In genomic region chr19:40278361-40279045, GRCh38 we compare ENCODE assay signal across 10 cellular contexts. TPM values are rescaled to one million over a fixed set of nuclear protein-coding genes. Genes with fewer than 3 reads are reported as not detected.
DNase-seq lines count a peak whose midpoint lies in the region; ATAC-seq and TF ChIP-seq lines count a peak whose summit lies in the region.
"Had no signal": no experiment of that assay in that cellular context is flagged by ENCODE, and none has a peak within 500 bp of the region (broad histone marks: within the 10 kb centered on the region; RNA-seq: fewer than 3 reads in every experiment).

No MANE protein-coding gene starts in this region.

- ATAC-seq in GM21825 (IDR thresholded peaks at IDR 0.05; ENCODE audit: unreplicated experiment) = no peak

- peaks cover 16% of the 10 kb centered on the region for H3K9me3 Mint-ChIP-seq in glutamatergic neuron (ENCODE audit: unreplicated experiment)
- no peaks in the 10 kb centered on the region for H3K9me3 Mint-ChIP-seq in activated CD4-positive, alpha-beta memory T cell treated with anti-CD3 and anti-CD28 coated beads for 36 hours

- H3K36me3 ChIP-seq in SK-N-MC (ENCODE audit: insufficient read depth, low read length) = no peaks in the 10 kb centered on the region
- peaks cover 9% of the 10 kb centered on the region for H3K36me3 ChIP-seq in WERI-Rb-1

- H3K27ac ChIP-seq in AG04450 (ENCODE audit: low read depth, low read length) (peak overlapping the region; percentile 61), SK-N-MC (peak overlapping the region; percentile 10; the same call in 1 of the 2 replicates), WERI-Rb-1 (no peak overlapping the region)

- DNase-seq in AG04450 (ENCODE audit: low read depth, low spot score) (no peak), SK-N-MC (ENCODE audit: low read depth, low spot score) (no peak), glutamatergic neuron (no peak), posterior vena cava (ENCODE audit: low spot score) (peak; percentile 65), NCI-H1048 (lab: John Stamatoyannopoulos, UW) (no peak), WERI-Rb-1 (no peak)
- no peak for DNase-seq in activated CD4-positive, alpha-beta memory T cell treated with anti-CD3 and anti-CD28 coated beads for 36 hours
- DNase-seq: BE2C, NCI-H1436 had no signal

- H3K36me3 Mint-ChIP-seq in glutamatergic neuron (ENCODE audit: unreplicated experiment) = no peaks in the 10 kb centered on the region
- H3K36me3 Mint-ChIP-seq in activated CD4-positive, alpha-beta memory T cell treated with anti-CD3 and anti-CD28 coated beads for 36 hours = no peaks in the 10 kb centered on the region

- H3K9ac ChIP-seq in SK-N-MC (ENCODE audit: insufficient read length) = peak overlapping the region; percentile 32

- intact Hi-C loops in posterior vena cava (cut with DNase I) = no loop called here
- intact Hi-C loops in activated CD4-positive, alpha-beta memory T cell treated with anti-CD3 and anti-CD28 coated beads for 36 hours (cut with micrococcal nuclease) = no loop called here

- H3K4me3 ChIP-seq in AG04450 (ENCODE audit: low read depth, low read length) (no peak overlapping the region), SK-N-MC (no peak overlapping the region), WERI-Rb-1 (ENCODE audit: low read depth, low read length) (no peak overlapping the region)

- H3K27ac Mint-ChIP-seq in glutamatergic neuron (ENCODE audit: unreplicated experiment) = peak overlapping the region; percentile 86
- H3K27ac Mint-ChIP-seq in activated CD4-positive, alpha-beta memory T cell treated with anti-CD3 and anti-CD28 coated beads for 36 hours = no peak overlapping the region

- TF ChIP-seq CTCF in AG04450 (IDR thresholded peaks at IDR 0.05; ENCODE audit: low read depth, low read length) (no peak), glutamatergic neuron (IDR thresholded peaks at IDR 0.05; ENCODE audit: partially characterized antibody, unreplicated experiment) (no peak), WERI-Rb-1 (IDR thresholded peaks at IDR 0.05; ENCODE audit: low read depth, low read length) (no peak)

- peaks cover 55% of the 10 kb centered on the region for H3K4me1 Mint-ChIP-seq in glutamatergic neuron (ENCODE audit: low read depth, unreplicated experiment)
- peaks cover 75% of the 10 kb centered on the region for H3K4me1 Mint-ChIP-seq in activated CD4-positive, alpha-beta memory T cell treated with anti-CD3 and anti-CD28 coated beads for 36 hours (ENCODE audit: low read depth)

- H3K4me3 Mint-ChIP-seq in glutamatergic neuron (ENCODE audit: unreplicated experiment) = peak overlapping the region; percentile 34
- no peak overlapping the region for H3K4me3 Mint-ChIP-seq in activated CD4-positive, alpha-beta memory T cell treated with anti-CD3 and anti-CD28 coated beads for 36 hours

- H3K27me3 Mint-ChIP-seq in glutamatergic neuron (ENCODE audit: unreplicated experiment) = peaks cover 9% of the 10 kb centered on the region
- H3K27me3 Mint-ChIP-seq in activated CD4-positive, alpha-beta memory T cell treated with anti-CD3 and anti-CD28 coated beads for 36 hours = no peaks in the 10 kb centered on the region

- H3K9me3 ChIP-seq in AG04450 (ENCODE audit: control insufficient read depth, insufficient read depth, low read length) = no peaks in the 10 kb centered on the region
- no peaks in the 10 kb centered on the region for H3K9me3 ChIP-seq in SK-N-MC (ENCODE audit: low read depth, low read length)
- no peaks in the 10 kb centered on the region for H3K9me3 ChIP-seq in WERI-Rb-1 (ENCODE audit: severe bottlenecking)
- H3K9me3 ChIP-seq: BE2C had no signal

- CTCF ChIA-PET in AG04450 (lab: Charles Lee) = no interaction called here
- CTCF ChIA-PET in activated CD4-positive, alpha-beta memory T cell treated with anti-CD3 and anti-CD28 coated beads for 36 hours (lab: Charles Lee) = no interaction called here

- POLR2A ChIA-PET in AG04450 (lab: Yijun Ruan, JAX) = no interaction called here
- POLR2A ChIA-PET in activated CD4-positive, alpha-beta memory T cell treated with anti-CD3 and anti-CD28 coated beads for 36 hours (lab: Charles Lee) = no interaction called here

- H3K27me3 ChIP-seq in AG04450 (ENCODE audit: control insufficient read depth, insufficient read depth, low read length) (no peaks in the 10 kb centered on the region), WERI-Rb-1 (ENCODE audit: insufficient read depth, low read depth, severe bottlenecking) (no peaks in the 10 kb centered on the region)
- H3K27me3 ChIP-seq: BE2C had no signal

RNA-seq across cellular contexts. Expression of gene AKT2, which starts 6.6 kb away (rescaled TPM):
- 99.8 and 122 TPM in 2 replicates for polyA plus RNA-seq in AG04450 (2011; rRNA removed)
- polyA minus RNA-seq in AG04450 (2011; rRNA and poly(A)+ RNA removed) = 106 and 151 TPM in 2 replicates
- 197 TPM for total RNA-seq in glutamatergic neuron (ENCODE audit: unreplicated experiment)
- 10 to 100 TPM; 80.4 to 85.1 TPM for total RNA-seq in posterior vena cava
- total RNA-seq in activated CD4-positive, alpha-beta memory T cell treated with anti-CD3 and anti-CD28 coated beads for 36 hours = 100 to 1,000 TPM; 126 to 127 TPM

RNA-seq across cellular contexts. Expression of gene CCNP, which starts 52.0 kb away (rescaled TPM):
- polyA plus RNA-seq in AG04450 (2011; rRNA removed) = 0.16 and 0.21 TPM in 2 replicates
- not detected in 2 replicates for polyA minus RNA-seq in AG04450 (2011; rRNA and poly(A)+ RNA removed)
- total RNA-seq in glutamatergic neuron (ENCODE audit: unreplicated experiment) (2.3 TPM), posterior vena cava (under 1 TPM in 1 of 2 donors, not detected in 1; 0.42 TPM)
- total RNA-seq in activated CD4-positive, alpha-beta memory T cell treated with anti-CD3 and anti-CD28 coated beads for 36 hours = not detected
